ENCODE assay signal across 10 cellular contexts in genomic region chr10:97726636-97727178, GRCh38. TPM values are rescaled to one million over a fixed set of nuclear protein-coding genes. Genes with fewer than 3 reads are reported as not detected.
DNase-seq lines count a peak whose midpoint lies in the region; ATAC-seq and TF ChIP-seq lines count a peak whose summit lies in the region.
"Had no signal": no experiment of that assay in that cellular context is flagged by ENCODE, and none has a peak within 500 bp of the region (broad histone marks: within the 10 kb centered on the region; RNA-seq: fewer than 3 reads in every experiment).

No MANE protein-coding gene starts in this region.

- peak in 1 of 2 donors; percentile 61 for TF ChIP-seq EP300 in tibial nerve (IDR thresholded peaks at IDR 0.05)

- no peaks in the 10 kb centered on the region for H3K9me3 Mint-ChIP-seq in MCF 10A (ENCODE audit: unreplicated experiment)
- H3K9me3 Mint-ChIP-seq: activated T-helper 1 cell treated with anti-CD3 and anti-CD28 coated beads, Interleukin-12 subunit alpha, Interleukin-12 subunit beta, Interleukin-2, Interleukin-4 antibody, amounts not matched to agents 30 ng/mL and 10 ng/mL and 1 ng/mL, durations not matched to agents 14 hours and 24 hours and 36 hours had no signal

- H3K4me3 ChIP-seq in tibial nerve = no peak overlapping the region

- DNase-seq in NCI-H748 (lab: John Stamatoyannopoulos, UW; ENCODE audit: unreplicated experiment) (peak; percentile 2), NCI-H748 treated with DMSO at 0.1 percent for 48 hours (lab: John Stamatoyannopoulos, UW) (no peak), MCF 10A (ENCODE audit: unreplicated experiment) (peak; percentile 92), left lobe of liver (ENCODE audit: low spot score) (no peak), tibial nerve (ENCODE audit: low spot score in 2 of 2) (no peak), hippocampal formation (lab: John Stamatoyannopoulos, UW) (no peak), NCI-H1092 treated with DMSO at 0.1 percent for 48 hours (lab: John Stamatoyannopoulos, UW) (no peak)

- POLR2A ChIA-PET in MCF 10A (lab: Yijun Ruan, JAX) = interaction anchor here (0.5 to 15.6 kb wide), 14 partner anchors 9 to 177 kb away, joined by 3 to 539 read pairs (median 5); partner anchors contain the start of genes AVPI1, MARVELD1 and ZFYVE27

- H3K27me3 Mint-ChIP-seq in MCF 10A (ENCODE audit: insufficient read depth, unreplicated experiment) = no peaks in the 10 kb centered on the region

- H3K36me3 Mint-ChIP-seq in MCF 10A (ENCODE audit: insufficient read depth, unreplicated experiment) = no peaks in the 10 kb centered on the region

- CTCF ChIA-PET in MCF 10A (lab: Yijun Ruan, JAX) = interaction anchor here (0.7 to 15.8 kb wide), 7 partner anchors 10 to 719 kb away, joined by 3 to 847 read pairs (median 16); partner anchors contain the start of genes AVPI1, MARVELD1 and ZFYVE27

- H3K4me1 Mint-ChIP-seq in MCF 10A (ENCODE audit: insufficient read depth, unreplicated experiment) = peaks cover 30% of the 10 kb centered on the region

- peak; percentile 72 for ATAC-seq in left lobe of liver
- ATAC-seq in HG03139 (IDR thresholded peaks at IDR 0.05; ENCODE audit: unreplicated experiment) = no peak

- peak overlapping the region in 3 of 4 donors; percentile 31 to 77 (median 72) for H3K27ac ChIP-seq in tibial nerve

- no peak for TF ChIP-seq POLR2A in tibial nerve (IDR thresholded peaks at IDR 0.05)

- intact Hi-C loops in MCF 10A (cut with micrococcal nuclease) = no loop called here

- peak overlapping the region; percentile 83 for H3K27ac Mint-ChIP-seq in MCF 10A (ENCODE audit: low read depth, unreplicated experiment)
- H3K27ac Mint-ChIP-seq: activated T-helper 1 cell treated with anti-CD3 and anti-CD28 coated beads, Interleukin-12 subunit alpha, Interleukin-12 subunit beta, Interleukin-2, Interleukin-4 antibody, amounts not matched to agents 30 ng/mL and 10 ng/mL and 1 ng/mL, durations not matched to agents 14 hours and 24 hours and 36 hours had no signal

- H3K4me1 ChIP-seq in tibial nerve = peaks cover 0 to 39% (median 0%) of the 10 kb centered on the region in 4 donors

- no peaks in the 10 kb centered on the region for H3K27me3 ChIP-seq in tibial nerve

- no peaks in the 10 kb centered on the region for H3K9me3 ChIP-seq in tibial nerve

- 30 to 44% methylated on average over 8 of the region's 8 CpGs for WGBS in tibial nerve, 2 donors

- TF ChIP-seq CTCF in MCF 10A (IDR thresholded peaks at IDR 0.05; ENCODE audit: unreplicated experiment) (no peak), tibial nerve (IDR thresholded peaks at IDR 0.05) (no peak)

- H3K36me3 ChIP-seq in tibial nerve = no peaks in the 10 kb centered on the region

- peak overlapping the region; percentile 64 for H3K4me3 Mint-ChIP-seq in MCF 10A (ENCODE audit: unreplicated experiment)
- H3K4me3 Mint-ChIP-seq: activated T-helper 1 cell treated with anti-CD3 and anti-CD28 coated beads, Interleukin-12 subunit alpha, Interleukin-12 subunit beta, Interleukin-2, Interleukin-4 antibody, amounts not matched to agents 30 ng/mL and 10 ng/mL and 1 ng/mL, durations not matched to agents 14 hours and 24 hours and 36 hours had no signal

- BruUV-seq in MCF 10A (replicated peaks; lab: Mats Ljungman, UMichigan) = no TSS peak

RNA-seq across cellular contexts. Expression of gene ZFYVE27, which starts 10.2 kb away (rescaled TPM):
- total RNA-seq in MCF 10A (2022) (25.7 and 28.7 TPM in 2 replicates), left lobe of liver (10.7 TPM), tibial nerve (10 to 100 TPM; 33.4 to 46.8 (median 42.7) TPM)

RNA-seq across cellular contexts. Expression of gene MARVELD1, which starts 13.2 kb away (rescaled TPM):
- total RNA-seq in MCF 10A (2022) (51.0 and 54.9 TPM in 2 replicates), left lobe of liver (2.0 TPM), tibial nerve (10 to 100 TPM; 28.0 to 45.3 (median 42.2) TPM)

RNA-seq across cellular contexts. Expression of gene AVPI1, which starts 39.7 kb away (rescaled TPM):
- 276 and 305 TPM in 2 replicates for total RNA-seq in MCF 10A (2022)
- total RNA-seq in left lobe of liver = 26.4 TPM
- 100 to 1,000 TPM; 113 to 253 (median 170) TPM for total RNA-seq in tibial nerve

RNA-seq across cellular contexts. Expression of gene SFRP5, which starts 45.1 kb away (rescaled TPM):
- total RNA-seq in MCF 10A (2022) = not detected in 2 replicates
- 6.4 TPM for total RNA-seq in left lobe of liver
- total RNA-seq in tibial nerve = 100 to 1,000 TPM; 183 to 530 (median 479) TPM
- total RNA-seq: activated T-helper 1 cell treated with anti-CD3 and anti-CD28 coated beads, Interleukin-12 subunit alpha, Interleukin-12 subunit beta, Interleukin-2, Interleukin-4 antibody, amounts not matched to agents 30 ng/mL and 10 ng/mL and 1 ng/mL, durations not matched to agents 14 hours and 24 hours and 36 hours; NCI-H460 had no signal

Comparison
In these comparisons a context has a peak if more than half of its experiments do, and no peak if none do; other contexts are left out.
1. DNase-seq: peak in NCI-H748 (single experiment) and MCF 10A (single experiment); none in NCI-H748 treated with DMSO at 0.1 percent for 48 hours (single experiment), left lobe of liver (single experiment), tibial nerve (0 of 2), hippocampal formation (0 of 2) and NCI-H1092 treated with DMSO at 0.1 percent for 48 hours (single experiment).